1 cellular context compared by ENCODE assay signal in genomic region chr17:7844292-7845154, GRCh38.
TF ChIP-seq lines count a peak whose summit lies in the region.

No MANE protein-coding gene starts in this region.

TF ChIP-seq in HEK293, 187 proteins besides CTCF, POLR2A, EP300 and RAD21 (continued from another document and continues in another):
- TF ChIP-seq ZNF280C (tag by site-specific recombination; IDR thresholded peaks at IDR 0.05) (no peak), ZNF670 (tag by site-specific recombination; IDR thresholded peaks at IDR 0.05; ENCODE audit: low read depth) (no peak), ZNF837 (tag by site-specific recombination; IDR thresholded peaks at IDR 0.05) (no peak), ZNF513 (tag by site-specific recombination; IDR thresholded peaks at IDR 0.05) (no peak), ZSCAN16 (tag by site-specific recombination; IDR thresholded peaks at IDR 0.05) (no peak), ZNF280D (tag by site-specific recombination; IDR thresholded peaks at IDR 0.05) (no peak), ZNF175 (tag by site-specific recombination; IDR thresholded peaks at IDR 0.05) (no peak), ZFP37 (tag by site-specific recombination; IDR thresholded peaks at IDR 0.05) (0 out of 2 replicates have a peak, but pooled peaks have one; percentile 27), ZNF391 (tag by site-specific recombination; IDR thresholded peaks at IDR 0.05; ENCODE audit: borderline replicate concordance, low read depth) (peak; percentile 46; the same call in 1 of the 2 replicates), EGR2 (tag by site-specific recombination; IDR thresholded peaks at IDR 0.05; ENCODE audit: low read depth) (no peak), BCL11A (tag by site-specific recombination; IDR thresholded peaks at IDR 0.05; ENCODE audit: low read depth) (peak; percentile 98), KLF9 (tag by site-specific recombination; IDR thresholded peaks at IDR 0.05; ENCODE audit: low read depth) (no peak), ZNF148 (tag by site-specific recombination; IDR thresholded peaks at IDR 0.05; ENCODE audit: borderline replicate concordance) (no peak), ZNF585B (tag by site-specific recombination; IDR thresholded peaks at IDR 0.05) (no peak), ZIC2 (tag by site-specific recombination; IDR thresholded peaks at IDR 0.05) (no peak), OSR2 (tag by site-specific recombination; IDR thresholded peaks at IDR 0.05) (no peak; the same call in 1 of the 2 replicates), ZNF777 (tag by site-specific recombination; IDR thresholded peaks at IDR 0.05; ENCODE audit: borderline replicate concordance) (no peak), ZNF704 (tag by site-specific recombination; IDR thresholded peaks at IDR 0.05) (peak; percentile 49; the same call in 1 of the 2 replicates), ZBTB21 (tag by site-specific recombination; IDR thresholded peaks at IDR 0.05) (peak; percentile 9; the same call in 1 of the 2 replicates), ZNF292 (tag by site-specific recombination; IDR thresholded peaks at IDR 0.05; ENCODE audit: borderline replicate concordance, low read depth) (no peak), ZNF324 (tag by site-specific recombination; IDR thresholded peaks at IDR 0.05) (peak; percentile 18), ZNF146 (tag by site-specific recombination; IDR thresholded peaks at IDR 0.05) (no peak), PRDM4 (tag by site-specific recombination; IDR thresholded peaks at IDR 0.05) (peak; percentile 44; the same call in 1 of the 2 replicates), KLF16 (tag by site-specific recombination; IDR thresholded peaks at IDR 0.05) (no peak), ZNF140 (tag by site-specific recombination; IDR thresholded peaks at IDR 0.05) (no peak), MEIS1 (CRISPR knock-in tag; IDR thresholded peaks at IDR 0.05; ENCODE audit: borderline replicate concordance) (no peak), KLF7 (tag by site-specific recombination; IDR thresholded peaks at IDR 0.05; ENCODE audit: borderline replicate concordance) (no peak), GLIS1 (tag by site-specific recombination; IDR thresholded peaks at IDR 0.05) (peak; percentile 55; the same call in 1 of the 2 replicates), ZFP41 (tag by site-specific recombination; IDR thresholded peaks at IDR 0.05; ENCODE audit: borderline replicate concordance) (no peak), ZNF184 (tag by site-specific recombination; IDR thresholded peaks at IDR 0.05) (no peak), ZNF600 (tag by site-specific recombination; IDR thresholded peaks at IDR 0.05) (peak; percentile 44), ZNF2 (tag by site-specific recombination; IDR thresholded peaks at IDR 0.05) (0 out of 2 replicates have a peak, but pooled peaks have one; percentile 11), ZNF449 (tag by site-specific recombination; IDR thresholded peaks at IDR 0.05) (no peak; the same call in 1 of the 2 replicates), ZNF677 (tag by site-specific recombination; IDR thresholded peaks at IDR 0.05) (no peak), ZNF341 (tag by site-specific recombination; IDR thresholded peaks at IDR 0.05; ENCODE audit: low read depth) (peak; percentile 84), MZF1 (tag by site-specific recombination; IDR thresholded peaks at IDR 0.05; ENCODE audit: borderline replicate concordance) (no peak), ZNF335 (tag by site-specific recombination; conservative IDR thresholded peaks at IDR 0.05) (peak; percentile 71), REST (tag by site-specific recombination; IDR thresholded peaks at IDR 0.05) (peak; percentile 25; the same call in 1 of the 2 replicates), ZNF426 (tag by site-specific recombination; IDR thresholded peaks at IDR 0.05) (no peak), ZNF514 (tag by site-specific recombination; IDR thresholded peaks at IDR 0.05) (no peak), ZBTB26 (tag by site-specific recombination; optimal IDR thresholded peaks at IDR 0.05) (peak; percentile 33), ZEB2 (tag by site-specific recombination; IDR thresholded peaks at IDR 0.05) (peak; percentile 91)
